ENCODE assay signal across 4 cellular contexts in genomic region chr6:23873161-23873560, GRCh38.
"Had no signal": no experiment of that assay in that cellular context is flagged by ENCODE, and none has a peak within 500 bp of the region (broad histone marks: within the 10 kb centered on the region; RNA-seq: fewer than 3 reads in every experiment).

No MANE protein-coding gene starts in this region.

- H2AFZ ChIP-seq: GM23338 had no signal

- DNase-seq: H9, HCEC 1CT, IMR-90 had no signal

- H3K4me2 ChIP-seq: GM23338 had no signal

- H3K4me3 ChIP-seq: GM23338 had no signal
